Comparison of ENCODE assay signal across 8 cellular contexts in genomic region chr4:8315343-8316250, GRCh38. TPM values are rescaled to one million over a fixed set of nuclear protein-coding genes. Genes with fewer than 3 reads are reported as not detected.
DNase-seq lines count a peak whose midpoint lies in the region; ATAC-seq and TF ChIP-seq lines count a peak whose summit lies in the region.

No MANE protein-coding gene starts in this region.

- 27 to 50% methylated on average over 10 to 21 of the region's 21 CpGs for WGBS in body of pancreas, 2 donors

- H3K27me3 Mint-ChIP-seq in activated naive CD8-positive, alpha-beta T cell treated with anti-CD3 and anti-CD28 coated beads for 36 hours = no peaks in the 10 kb centered on the region

- intact Hi-C loops in body of pancreas (cut with DNase I) = no loop called here
- intact Hi-C loops in upper lobe of right lung (cut with DNase I) = no loop called here

- H3K27ac ChIP-seq in body of pancreas (peak overlapping the region in 2 of 4 donors; percentile 13 to 39), upper lobe of right lung (no peak overlapping the region)

- H3K27me3 ChIP-seq in body of pancreas = no peaks in the 10 kb centered on the region
- H3K27me3 ChIP-seq in upper lobe of right lung = no peaks in the 10 kb centered on the region

- H3K4me1 ChIP-seq in body of pancreas (peaks cover 11% of the 10 kb centered on the region), upper lobe of right lung (peaks cover 21% of the 10 kb centered on the region)

- no peak overlapping the region for H3K4me3 Mint-ChIP-seq in activated naive CD8-positive, alpha-beta T cell treated with anti-CD3 and anti-CD28 coated beads for 36 hours

- POLR2A ChIA-PET in GM10248 (lab: Yijun Ruan, JAX) = no interaction called here

- no peak overlapping the region for H3K27ac Mint-ChIP-seq in activated naive CD8-positive, alpha-beta T cell treated with anti-CD3 and anti-CD28 coated beads for 36 hours

- H3K4me1 Mint-ChIP-seq in activated naive CD8-positive, alpha-beta T cell treated with anti-CD3 and anti-CD28 coated beads for 36 hours = no peaks in the 10 kb centered on the region

- DNase-seq in DMS 273 treated with DMSO at 0.1 percent for 48 hours (lab: John Stamatoyannopoulos, UW) (peak; percentile 46), NCI-H146 (lab: John Stamatoyannopoulos, UW) (peak; percentile 89), body of pancreas (peak; percentile 57 to 80 (median 76)), kidney glomerular epithelial cell (lab: John Stamatoyannopoulos, UW) (peak; percentile 83), upper lobe of right lung (peak; percentile 81), GM10248 (ENCODE audit: extremely low spot score) (no peak), NOMO-1 treated with DMSO at 0.1 percent for 48 hours (lab: John Stamatoyannopoulos, UW; ENCODE audit: unreplicated experiment) (no peak)
- no peak for DNase-seq in activated naive CD8-positive, alpha-beta T cell treated with anti-CD3 and anti-CD28 coated beads for 36 hours

- CTCF ChIA-PET in GM10248 (lab: Yijun Ruan, JAX) = no interaction called here

- TF ChIP-seq CTCF in body of pancreas (IDR thresholded peaks at IDR 0.05) (peak in 3 of 7 experiments; percentile 16 to 21 (median 19)), upper lobe of right lung (IDR thresholded peaks at IDR 0.05) (no peak), GM10248 (IDR thresholded peaks at IDR 0.05; ENCODE audit: control extremely low read depth, extremely low read depth, low read depth, missing control alignments) (no peak)

- no peaks in the 10 kb centered on the region for H3K36me3 ChIP-seq in body of pancreas (replicated peaks in 1 of 2; ENCODE audit: insufficient read depth in 1 of 2, low read depth in 2 of 2)
- H3K36me3 ChIP-seq in upper lobe of right lung = no peaks in the 10 kb centered on the region

- no peaks in the 10 kb centered on the region for H3K36me3 Mint-ChIP-seq in activated naive CD8-positive, alpha-beta T cell treated with anti-CD3 and anti-CD28 coated beads for 36 hours

- peaks cover 9% of the 10 kb centered on the region for H3K9me3 Mint-ChIP-seq in activated naive CD8-positive, alpha-beta T cell treated with anti-CD3 and anti-CD28 coated beads for 36 hours

- no peaks in the 10 kb centered on the region for H3K9me3 ChIP-seq in body of pancreas
- H3K9me3 ChIP-seq in upper lobe of right lung = no peaks in the 10 kb centered on the region

- H3K4me3 ChIP-seq in body of pancreas (no peak overlapping the region), upper lobe of right lung (no peak overlapping the region)

- no peak for TF ChIP-seq POLR2A in body of pancreas (IDR thresholded peaks at IDR 0.05)

- ATAC-seq in body of pancreas (peak; percentile 79), upper lobe of right lung (peak; percentile 82)

RNA-seq across cellular contexts. Expression of gene HTRA3, which starts 46.0 kb away (rescaled TPM):
- total RNA-seq in body of pancreas (10 to 100 TPM in 1 of 2 donors, 1 to 10 TPM in 1; 4.2 to 17.5 TPM), upper lobe of right lung (25.0 TPM)
- not detected for total RNA-seq in activated naive CD8-positive, alpha-beta T cell treated with anti-CD3 and anti-CD28 coated beads for 36 hours

Comparison
In these comparisons a context has a peak if more than half of its experiments do, and no peak if none do; other contexts are left out.
1. DNase-seq: peak in DMS 273 treated with DMSO at 0.1 percent for 48 hours (single experiment), NCI-H146 (single experiment), body of pancreas (4 of 4), kidney glomerular epithelial cell (single experiment) and upper lobe of right lung (single experiment); none in GM10248 (single experiment), NOMO-1 treated with DMSO at 0.1 percent for 48 hours (single experiment) and activated naive CD8-positive, alpha-beta T cell treated with anti-CD3 and anti-CD28 coated beads for 36 hours (single experiment).
2. RNA of gene HTRA3, which starts 46.0 kb away (total RNA-seq): 25.0 TPM in upper lobe of right lung (single experiment) and 4.2 to 17.5 TPM in body of pancreas; not detected in activated naive CD8-positive, alpha-beta T cell treated with anti-CD3 and anti-CD28 coated beads for 36 hours; every median in the first group is over 4 times any median in the second.